ENCODE assay signal across 26 cellular contexts in genomic region chr1:3998086-3998485, GRCh38.
DNase-seq lines count a peak whose midpoint lies in the region; ATAC-seq, FAIRE-seq and TF ChIP-seq lines count a peak whose summit lies in the region.
"Had no signal": no experiment of that assay in that cellular context is flagged by ENCODE, and none has a peak within 500 bp of the region (broad histone marks: within the 10 kb centered on the region; RNA-seq: fewer than 3 reads in every experiment).

No MANE protein-coding gene starts in this region.

- H3K9me3 ChIP-seq in RWPE2 (ENCODE audit: severe bottlenecking) (no peaks in the 10 kb centered on the region), neuronal stem cell (replicated peaks in 1 of 2; ENCODE audit: control insufficient read depth in 2 of 2, insufficient read depth in 1 of 2, low read depth in 1 of 2, low read length in 2 of 2) (peaks cover 0 to 1% of the 10 kb centered on the region in 2 donors), H9 (ENCODE audit: control insufficient read depth, low read depth, low read length) (no peaks in the 10 kb centered on the region), tibial artery (no peaks in the 10 kb centered on the region)
- H3K9me3 ChIP-seq: BLaER1, MG63 had no signal

- no peak overlapping the region for H3K56ac ChIP-seq in H9 (ENCODE audit: insufficient read length, low read depth, low read length)

- CTCF ChIA-PET in activated CD8-positive, alpha-beta memory T cell treated with anti-CD3 and anti-CD28 coated beads, Interleukin-2, amount 10 ng/mL, durations not matched to agents 7 days and 5 days (lab: Charles Lee) = no interaction called here

- peaks cover 2% of the 10 kb centered on the region for H3K23me2 ChIP-seq in H9 (ENCODE audit: insufficient read length, low read depth, low read length, poor library complexity, severe bottlenecking)

- no peak overlapping the region for H2AK5ac ChIP-seq in neuronal stem cell (ENCODE audit: low read depth, low read length)
- no peak overlapping the region for H2AK5ac ChIP-seq in H9 (ENCODE audit: insufficient read length, low read length)

- TF ChIP-seq CTCF in CD14-positive monocyte (IDR thresholded peaks at IDR 0.05) = no peak
- TF ChIP-seq CTCF in RWPE2 (IDR thresholded peaks at IDR 0.05; ENCODE audit: poor library complexity, severe bottlenecking) = no peak
- TF ChIP-seq CTCF in foreskin keratinocyte (conservative IDR thresholded peaks at IDR 0.05) = no peak
- no peak for TF ChIP-seq CTCF in H9 (conservative IDR thresholded peaks at IDR 0.05)
- TF ChIP-seq CTCF in tibial artery (IDR thresholded peaks at IDR 0.05) = no peak

- H2BK5ac ChIP-seq in neuronal stem cell (ENCODE audit: low read length) = no peak overlapping the region
- no peak overlapping the region for H2BK5ac ChIP-seq in H9 (ENCODE audit: insufficient read length, low read length)

- H3K4me2 ChIP-seq in neuronal stem cell (ENCODE audit: insufficient read depth, low read length, poor library complexity, severe bottlenecking) (no peak overlapping the region), H9 (ENCODE audit: insufficient read depth, insufficient read length, low read length) (no peak overlapping the region)
- H3K4me2 ChIP-seq: BLaER1, PC-9 had no signal

- H3K27me3 Mint-ChIP-seq in CD14-positive monocyte (ENCODE audit: low read depth in 3 of 3) = peaks cover 4 to 24% (median 13%) of the 10 kb centered on the region in 3 donors
- peaks cover 5% of the 10 kb centered on the region for H3K27me3 Mint-ChIP-seq in activated CD8-positive, alpha-beta memory T cell treated with anti-CD3 and anti-CD28 coated beads, Interleukin-2, amount 10 ng/mL, durations not matched to agents 7 days and 5 days
- H3K27me3 Mint-ChIP-seq in H9 (ENCODE audit: low read depth) = no peaks in the 10 kb centered on the region; the same call in 1 of the 2 replicates

- H3K4me1 ChIP-seq in RWPE2 (ENCODE audit: insufficient read depth, poor library complexity, severe bottlenecking) (no peaks in the 10 kb centered on the region), foreskin keratinocyte (no peaks in the 10 kb centered on the region), neuronal stem cell (ENCODE audit: control insufficient read depth in 2 of 2, insufficient read depth in 1 of 2, low read depth in 1 of 2, low read length in 2 of 2) (peaks cover 0 to 7% of the 10 kb centered on the region in 2 donors), H9 (ENCODE audit: insufficient read depth, low read length) (no peaks in the 10 kb centered on the region), tibial artery (no peaks in the 10 kb centered on the region)

- H3K4me1 Mint-ChIP-seq in CD14-positive monocyte (no peaks in the 10 kb centered on the region), H9 (peaks cover 7 to 17% of the 10 kb centered on the region in 2 experiments; a peak in 3 of 4 replicates)
- no peaks in the 10 kb centered on the region for H3K4me1 Mint-ChIP-seq in activated CD8-positive, alpha-beta memory T cell treated with anti-CD3 and anti-CD28 coated beads, Interleukin-2, amount 10 ng/mL, durations not matched to agents 7 days and 5 days

- no peak overlapping the region for H4K5ac ChIP-seq in H9 (ENCODE audit: insufficient read length, low read depth, low read length)

- no peak overlapping the region for H3K4ac ChIP-seq in neuronal stem cell (ENCODE audit: low read length)
- no peak overlapping the region for H3K4ac ChIP-seq in H9 (ENCODE audit: low read depth, low read length)

- whole genome bisulfite sequencing in neuronal stem cell (ENCODE audit: extremely low coverage in 2 of 2, insufficient read length in 2 of 2, insufficient replicate concordance in 1 of 2), 2 donors = no CpG with 5 or more reads among the region's 10 CpGs
- WGBS in H9 (ENCODE audit: extremely low coverage, insufficient read length, low lambda C conversion rate) = no CpG with 5 or more reads among the region's 10 CpGs

- H3T11ph ChIP-seq in H9 (ENCODE audit: low read length) = no peak overlapping the region

- H2BK120ac ChIP-seq in neuronal stem cell (ENCODE audit: low read depth, low read length) (no peak overlapping the region), H9 (ENCODE audit: low read depth, low read length, poor library complexity, severe bottlenecking) (no peak overlapping the region)

- H3K27ac ChIP-seq in RWPE2 (ENCODE audit: poor library complexity, severe bottlenecking) = no peak overlapping the region
- no peak overlapping the region for H3K27ac ChIP-seq in foreskin keratinocyte
- no peak overlapping the region for H3K27ac ChIP-seq in neuronal stem cell (replicated peaks; ENCODE audit: low read length)
- no peak overlapping the region for H3K27ac ChIP-seq in H9 (ENCODE audit: insufficient read length, low read depth, low read length)
- H3K27ac ChIP-seq in tibial artery = no peak overlapping the region
- H3K27ac ChIP-seq: BLaER1, PC-9 had no signal

- no peaks in the 10 kb centered on the region for H4K20me1 ChIP-seq in H9 (ENCODE audit: control insufficient read depth, insufficient read depth, insufficient read length)
- H4K20me1 ChIP-seq: BLaER1 had no signal

- H4K8ac ChIP-seq in neuronal stem cell (ENCODE audit: low read depth, low read length) = no peak overlapping the region
- H4K8ac ChIP-seq in H9 (replicated peaks; ENCODE audit: insufficient read length, low read depth, low read length) = no peak overlapping the region

- H2BK15ac ChIP-seq in neuronal stem cell (ENCODE audit: low read length) = no peak overlapping the region
- no peak overlapping the region for H2BK15ac ChIP-seq in H9 (ENCODE audit: low read depth, low read length)

- H4K91ac ChIP-seq in neuronal stem cell (ENCODE audit: low read depth, low read length, poor library complexity) = no peak overlapping the region
- H4K91ac ChIP-seq in H9 (ENCODE audit: insufficient read length, low read depth, low read length) = no peak overlapping the region

- no peak overlapping the region for H3K23ac ChIP-seq in neuronal stem cell (ENCODE audit: low read depth, low read length, poor library complexity)
- H3K23ac ChIP-seq in H9 (ENCODE audit: insufficient read length, low read depth, low read length) = no peak overlapping the region

- no peak for ATAC-seq in RWPE2 (ENCODE audit: low read depth)
- ATAC-seq in foreskin keratinocyte = no peak
- no peak for ATAC-seq in activated CD8-positive, alpha-beta memory T cell treated with anti-CD3 and anti-CD28 coated beads, Interleukin-2, amount 10 ng/mL, durations not matched to agents 7 days and 5 days
- ATAC-seq: K562 had no signal

- no peak overlapping the region for H2AFZ ChIP-seq in neuronal stem cell (ENCODE audit: low read length)
- no peak overlapping the region for H2AFZ ChIP-seq in H9 (ENCODE audit: low read length)
- H2AFZ ChIP-seq: PC-9 had no signal

- no peak overlapping the region for H2BK12ac ChIP-seq in neuronal stem cell (ENCODE audit: low read length)
- H2BK12ac ChIP-seq in H9 (ENCODE audit: insufficient read length, low read depth, low read length) = no peak overlapping the region

- FAIRE-seq in HTR-8/SVneo (lab: Jason Lieb, UNC) = no peak
- FAIRE-seq: A204.1, G401.6, K562 had no signal

- no peak overlapping the region for H3K4me3 Mint-ChIP-seq in CD14-positive monocyte
- no peak overlapping the region for H3K4me3 Mint-ChIP-seq in activated CD8-positive, alpha-beta memory T cell treated with anti-CD3 and anti-CD28 coated beads, Interleukin-2, amount 10 ng/mL, durations not matched to agents 7 days and 5 days
- no peak overlapping the region for H3K4me3 Mint-ChIP-seq in H9
- H3K4me3 Mint-ChIP-seq: CD4-positive, alpha-beta T cell had no signal

- H3K18ac ChIP-seq in neuronal stem cell (ENCODE audit: low read length) (peak overlapping the region; percentile 13), H9 (ENCODE audit: insufficient read length, low read depth, low read length) (no peak overlapping the region)

- no peaks in the 10 kb centered on the region for H3K79me2 ChIP-seq in H9 (ENCODE audit: insufficient read depth, low read length)

- no peak overlapping the region for H3K9ac ChIP-seq in neuronal stem cell (ENCODE audit: low read depth, low read length, poor library complexity)
- no peak overlapping the region for H3K9ac ChIP-seq in H9 (ENCODE audit: extremely low read depth, insufficient read length, low read length)
- H3K9ac ChIP-seq: BLaER1 had no signal

- intact Hi-C loops in CD14-positive monocyte (cut with micrococcal nuclease) = no loop called here
- intact Hi-C loops in tibial artery (cut with DNase I; ENCODE audit: low total_unique reads) = no loop called here

- H3K36me3 Mint-ChIP-seq in CD14-positive monocyte (no peaks in the 10 kb centered on the region), H9 (ENCODE audit: insufficient read depth in 1 of 3, low read depth in 3 of 3) (no peaks in the 10 kb centered on the region)
- H3K36me3 Mint-ChIP-seq in activated CD8-positive, alpha-beta memory T cell treated with anti-CD3 and anti-CD28 coated beads, Interleukin-2, amount 10 ng/mL, durations not matched to agents 7 days and 5 days = no peaks in the 10 kb centered on the region

- H2BK20ac ChIP-seq in H9 (ENCODE audit: low read depth, low read length, poor library complexity, severe bottlenecking) = no peak overlapping the region

- H3K9me3 Mint-ChIP-seq in CD14-positive monocyte (peaks cover 0 to 2% (median 0%) of the 10 kb centered on the region in 7 donors), H9 (no peaks in the 10 kb centered on the region)
- no peaks in the 10 kb centered on the region for H3K9me3 Mint-ChIP-seq in activated CD8-positive, alpha-beta memory T cell treated with anti-CD3 and anti-CD28 coated beads, Interleukin-2, amount 10 ng/mL, durations not matched to agents 7 days and 5 days (ENCODE audit: low read depth)
- H3K9me3 Mint-ChIP-seq: CD4-positive, alpha-beta T cell had no signal

- H3K36me3 ChIP-seq in RWPE2 (ENCODE audit: low read depth) = no peaks in the 10 kb centered on the region
- no peaks in the 10 kb centered on the region for H3K36me3 ChIP-seq in neuronal stem cell (replicated peaks in 1 of 2; ENCODE audit: control insufficient read depth in 2 of 2, insufficient read depth in 2 of 2, low read length in 2 of 2)
- H3K36me3 ChIP-seq in tibial artery = no peaks in the 10 kb centered on the region
- H3K36me3 ChIP-seq: BLaER1, MG63 had no signal

- peak; percentile 27 for DNase-seq in CD14-positive monocyte (ENCODE audit: low spot score)
- DNase-seq in RWPE2 (ENCODE audit: low spot score) = peak; percentile 29
- peak; percentile 6 to 13 for DNase-seq in foreskin keratinocyte
- DNase-seq in neuronal stem cell (ENCODE audit: low spot score) = no peak
- no peak for DNase-seq in HTR-8/SVneo (ENCODE audit: insufficient read length, low spot score)
- no peak for DNase-seq in activated CD8-positive, alpha-beta memory T cell treated with anti-CD3 and anti-CD28 coated beads, Interleukin-2, amount 10 ng/mL, durations not matched to agents 7 days and 5 days
- DNase-seq in H9 = no peak
- DNase-seq in tibial artery = no peak
- DNase-seq: CD4-positive, alpha-beta T cell; COR-L47; DMS53; GOT3; NCI-H1105 treated with DMSO at 0.1 percent for 48 hours; NCI-H146; NCI-H1930; NCI-H446 treated with DMSO at 0.1 percent for 48 hours; NCI-H526; NCI-H82; NK-92 treated with Interleukin-12 subunit alpha and Interleukin-12 subunit beta, amount 100 ng/mL, for 24 hours; PC-9; SHP77 treated with DMSO at 0.1 percent for 48 hours had no signal

- H3K27me3 ChIP-seq in RWPE2 (ENCODE audit: insufficient read depth, poor library complexity, severe bottlenecking) = no peaks in the 10 kb centered on the region
- no peaks in the 10 kb centered on the region for H3K27me3 ChIP-seq in foreskin keratinocyte
- H3K27me3 ChIP-seq in neuronal stem cell (ENCODE audit: control insufficient read depth in 3 of 3, insufficient read depth in 3 of 3, low read depth in 1 of 3, low read length in 3 of 3) = peaks cover 0 to 10% (median 0%) of the 10 kb centered on the region in 3 experiments
- no peaks in the 10 kb centered on the region for H3K27me3 ChIP-seq in H9 (ENCODE audit: insufficient read depth, low read length)
- H3K27me3 ChIP-seq in tibial artery = peaks cover 0 to 55% of the 10 kb centered on the region in 2 donors
- H3K27me3 ChIP-seq: MG63 had no signal

- H3K79me1 ChIP-seq in neuronal stem cell (ENCODE audit: low read depth, low read length) = no peaks in the 10 kb centered on the region
- H3K79me1 ChIP-seq in H9 (ENCODE audit: insufficient read depth, low read depth, low read length, poor library complexity, severe bottlenecking) = no peaks in the 10 kb centered on the region

- H3K4me3 ChIP-seq in RWPE2 (ENCODE audit: severe bottlenecking) = no peak overlapping the region
- H3K4me3 ChIP-seq in neuronal stem cell (ENCODE audit: low read length in 2 of 2) = no peak overlapping the region
- H3K4me3 ChIP-seq in tibial artery = no peak overlapping the region
- H3K4me3 ChIP-seq: BLaER1, K562, MG63, PC-9 had no signal

- H3K14ac ChIP-seq in neuronal stem cell (ENCODE audit: low read length) (no peak overlapping the region), H9 (ENCODE audit: insufficient read depth, low read length) (no peak overlapping the region)

- no peak overlapping the region for H3K27ac Mint-ChIP-seq in CD14-positive monocyte
- no peak overlapping the region for H3K27ac Mint-ChIP-seq in activated CD8-positive, alpha-beta memory T cell treated with anti-CD3 and anti-CD28 coated beads, Interleukin-2, amount 10 ng/mL, durations not matched to agents 7 days and 5 days
- no peak overlapping the region; a peak in 1 of 7 replicates for H3K27ac Mint-ChIP-seq in H9
- H3K27ac Mint-ChIP-seq: CD4-positive, alpha-beta T cell had no signal

Comparison
In these comparisons a context has a peak if more than half of its experiments do, and no peak if none do; other contexts are left out.
1. DNase-seq: peak in CD14-positive monocyte (single experiment), RWPE2 (single experiment) and foreskin keratinocyte (2 of 2); none in neuronal stem cell (single experiment), HTR-8/SVneo (single experiment), activated CD8-positive, alpha-beta memory T cell treated with anti-CD3 and anti-CD28 coated beads, Interleukin-2, amount 10 ng/mL, durations not matched to agents 7 days and 5 days (single experiment), H9 (single experiment) and tibial artery (0 of 2).